Comparison of ENCODE assay signal across 6 cellular contexts in genomic region chr15:30580716-30581115, GRCh38. TPM values are rescaled to one million over a fixed set of nuclear protein-coding genes. Genes with fewer than 3 reads are reported as not detected.
"Had no signal": no experiment of that assay in that cellular context is flagged by ENCODE, and none has a peak within 500 bp of the region (broad histone marks: within the 10 kb centered on the region; RNA-seq: fewer than 3 reads in every experiment).

No MANE protein-coding gene starts in this region.

RNA-seq across cellular contexts. Expression of gene GOLGA8H, which starts 23.1 kb away (rescaled TPM):
- total RNA-seq: hepatocyte, left ventricle myocardium superior had no signal
- polyA plus RNA-seq: hepatocyte, immature natural killer cell, keratinocyte had no signal

RNA-seq across cellular contexts. Expression of gene GOLGA8Q, which starts 28.9 kb away (rescaled TPM):
- total RNA-seq: hepatocyte, lower lobe of right lung had no signal
- polyA plus RNA-seq: hepatocyte, keratinocyte, mammary epithelial cell had no signal
